In genomic region chr3:12484983-12485327, GRCh38 we compare ENCODE assay signal across 8 cellular contexts. TPM values are rescaled to one million over a fixed set of nuclear protein-coding genes. Genes with fewer than 3 reads are reported as not detected.
DNase-seq lines count a peak whose midpoint lies in the region; ATAC-seq, FAIRE-seq and TF ChIP-seq lines count a peak whose summit lies in the region.

No MANE protein-coding gene starts in this region.

- WGBS in gastroesophageal sphincter (ENCODE audit: low coverage in 1 of 2), 2 donors, result 0% methylated on average over 5 of the region's 5 CpGs; no CpG with 5 or more reads in 1 of the 2 donors
- WGBS in small intestine, 3 donors, result 2 to 4% (median 3%) methylated on average over 5 of the region's 5 CpGs

- H3K27ac ChIP-seq in gastroesophageal sphincter, result peak overlapping the region; percentile 1 to 84 (median 76)
- peak overlapping the region in 1 of 2 donors; percentile 83 for H3K27ac ChIP-seq in small intestine (ENCODE audit: low read depth in 1 of 2, low read length in 1 of 2)

- H3K4me3 ChIP-seq in gastroesophageal sphincter (peak overlapping the region; percentile 42 to 80), small intestine (ENCODE audit: low read depth in 1 of 2, low read length in 2 of 2) (peak overlapping the region; percentile 57 to 64)

- H3K4me1 ChIP-seq in gastroesophageal sphincter (peaks cover 6 to 33% (median 13%) of the 10 kb centered on the region in 3 donors), small intestine (ENCODE audit: control insufficient read depth in 2 of 2, insufficient read depth in 1 of 2, low read depth in 1 of 2, low read length in 1 of 2) (peaks cover 0 to 7% of the 10 kb centered on the region in 2 donors)

- no peak for FAIRE-seq in small intestine (lab: Jason Lieb, UNC)

- no peak for TF ChIP-seq POLR2A in gastroesophageal sphincter (IDR thresholded peaks at IDR 0.05)

- DNase-seq in DMS 273 (lab: John Stamatoyannopoulos, UW; ENCODE audit: unreplicated experiment) (peak; percentile 61), DMS 273 treated with DMSO at 0.1 percent for 48 hours (lab: John Stamatoyannopoulos, UW) (no peak), small intestine (no peak), SW 1271 (lab: John Stamatoyannopoulos, UW) (no peak)
- DNase-seq in central memory CD4-positive, alpha-beta T cell, result no peak

- TF ChIP-seq CTCF in gastroesophageal sphincter (IDR thresholded peaks at IDR 0.05), result no peak

- H3K27me3 ChIP-seq in gastroesophageal sphincter, result no peaks in the 10 kb centered on the region
- no peaks in the 10 kb centered on the region for H3K27me3 ChIP-seq in small intestine (ENCODE audit: control insufficient read depth in 2 of 2, insufficient read depth in 2 of 2, low read length in 2 of 2)

- peak; percentile 3; the same call in 2 of the 3 replicates for ATAC-seq in SK-N-SH treated with all-trans-retinoic acid at 6 μM for 48 hours
- ATAC-seq in gastroesophageal sphincter, result no peak
- ATAC-seq in GM19397 (IDR thresholded peaks at IDR 0.05; ENCODE audit: unreplicated experiment), result no peak

- TF ChIP-seq EP300 in gastroesophageal sphincter (IDR thresholded peaks at IDR 0.05), result no peak

- H3K9me3 ChIP-seq in gastroesophageal sphincter, result no peaks in the 10 kb centered on the region
- no peaks in the 10 kb centered on the region for H3K9me3 ChIP-seq in small intestine (ENCODE audit: control insufficient read depth, low read depth)

- H3K36me3 ChIP-seq in gastroesophageal sphincter (peaks cover 0 to 10% of the 10 kb centered on the region in 2 donors), small intestine (ENCODE audit: control insufficient read depth in 2 of 2, insufficient read depth in 2 of 2, low read length in 2 of 2) (no peaks in the 10 kb centered on the region)

TF ChIP-seq in SK-N-SH treated with all-trans-retinoic acid at 6 μM for 48 hours, 23 proteins besides CTCF, POLR2A, EP300 and RAD21:
- TF ChIP-seq GLIS3 (CRISPR knock-in tag; IDR thresholded peaks at IDR 0.05) (no peak), PPARA (CRISPR knock-in tag; IDR thresholded peaks at IDR 0.05; ENCODE audit: borderline replicate concordance) (no peak), ZNF8 (CRISPR knock-in tag; IDR thresholded peaks at IDR 0.05) (no peak), POU6F1 (CRISPR knock-in tag; IDR thresholded peaks at IDR 0.05; ENCODE audit: borderline replicate concordance, low read depth) (no peak), CREB5 (CRISPR knock-in tag; IDR thresholded peaks at IDR 0.05; ENCODE audit: low read depth) (no peak), ZNF565 (CRISPR knock-in tag; conservative IDR thresholded peaks at IDR 0.05; ENCODE audit: low read depth) (no peak), ESRRG (CRISPR knock-in tag; IDR thresholded peaks at IDR 0.05) (no peak), RARB (CRISPR knock-in tag; IDR thresholded peaks at IDR 0.05) (no peak), TOX (CRISPR knock-in tag; IDR thresholded peaks at IDR 0.05; ENCODE audit: borderline replicate concordance) (no peak), CSDC2 (CRISPR knock-in tag; IDR thresholded peaks at IDR 0.05) (no peak), PATZ1 (CRISPR knock-in tag; IDR thresholded peaks at IDR 0.05; ENCODE audit: borderline replicate concordance) (no peak), OSR1 (CRISPR knock-in tag; IDR thresholded peaks at IDR 0.05) (no peak), ZFP30 (CRISPR knock-in tag; IDR thresholded peaks at IDR 0.05) (no peak)

RNA-seq across cellular contexts. Expression of gene TSEN2, which starts 0.7 kb away (rescaled TPM):
- total RNA-seq in gastroesophageal sphincter, result 10 to 100 TPM; 16.1 to 26.7 (median 21.4) TPM
- polyA plus RNA-seq in small intestine, result 10 to 100 TPM in 1 of 3 donors, 1 to 10 TPM in 2; 4.6 to 10.4 (median 6.7) TPM
